1 cellular context compared by ENCODE assay signal in the genomic region with DNA sequence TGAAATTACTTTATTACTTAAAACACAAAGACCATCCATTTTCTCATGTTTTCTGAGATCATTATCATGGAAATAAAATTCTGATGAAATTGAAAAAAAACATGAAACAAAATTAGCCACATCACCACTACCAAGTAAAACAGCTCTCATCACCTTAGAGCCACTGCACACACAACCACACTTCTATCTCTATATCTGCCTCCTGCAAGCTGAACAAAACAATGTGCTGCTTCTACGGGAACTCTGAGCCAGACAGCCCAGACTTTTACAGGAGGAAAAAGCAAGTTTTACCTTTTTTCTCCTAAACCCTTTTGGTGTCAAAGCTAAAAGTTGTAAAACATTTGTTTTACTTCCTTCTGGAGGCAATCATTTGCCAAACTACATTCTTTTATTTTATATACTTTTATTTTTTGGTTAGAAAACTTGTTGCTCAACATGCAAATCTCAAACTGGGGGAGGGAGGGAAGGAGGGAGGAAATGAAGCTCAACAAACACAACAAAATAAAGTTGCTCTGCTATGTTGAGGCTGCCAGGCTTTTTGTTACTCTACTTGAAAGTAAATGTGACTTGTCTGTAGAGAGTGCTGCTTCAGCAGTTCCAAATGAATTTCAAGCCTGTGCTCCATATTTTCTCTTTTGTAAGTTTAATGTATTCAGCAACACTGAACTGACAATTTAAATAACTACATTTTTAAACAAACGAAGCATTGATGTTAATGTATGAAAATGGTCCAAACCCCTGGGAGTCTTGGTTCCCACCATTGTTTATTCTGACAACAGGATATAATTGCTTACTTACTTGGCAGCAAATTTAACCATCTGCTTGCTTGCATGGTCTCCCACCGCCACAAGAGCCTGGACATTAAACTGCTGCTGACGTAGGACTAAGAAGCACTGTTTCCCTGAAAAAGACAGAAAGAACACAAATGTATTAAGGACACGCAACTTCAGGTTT.
TF ChIP-seq lines count a peak whose summit lies in the region.

No MANE protein-coding gene starts in this region.

TF ChIP-seq in IMR-90, 13 proteins besides CTCF, POLR2A, EP300 and RAD21 (continued from another document):
- TF ChIP-seq MXI1 (IDR thresholded peaks at IDR 0.05; ENCODE audit: borderline replicate concordance, low read depth, low read length) (no peak), BHLHE40 (IDR thresholded peaks at IDR 0.05; ENCODE audit: low read depth, low read length) (no peak), ELK1 (IDR thresholded peaks at IDR 0.05; ENCODE audit: borderline replicate concordance, low read depth, low read length) (no peak), MAFK (IDR thresholded peaks at IDR 0.05; ENCODE audit: low read depth, low read length) (no peak), CHD1 (IDR thresholded peaks at IDR 0.05; ENCODE audit: low read depth, low read length) (no peak)
